ENCODE assay signal across 10 cellular contexts in the genomic region with DNA sequence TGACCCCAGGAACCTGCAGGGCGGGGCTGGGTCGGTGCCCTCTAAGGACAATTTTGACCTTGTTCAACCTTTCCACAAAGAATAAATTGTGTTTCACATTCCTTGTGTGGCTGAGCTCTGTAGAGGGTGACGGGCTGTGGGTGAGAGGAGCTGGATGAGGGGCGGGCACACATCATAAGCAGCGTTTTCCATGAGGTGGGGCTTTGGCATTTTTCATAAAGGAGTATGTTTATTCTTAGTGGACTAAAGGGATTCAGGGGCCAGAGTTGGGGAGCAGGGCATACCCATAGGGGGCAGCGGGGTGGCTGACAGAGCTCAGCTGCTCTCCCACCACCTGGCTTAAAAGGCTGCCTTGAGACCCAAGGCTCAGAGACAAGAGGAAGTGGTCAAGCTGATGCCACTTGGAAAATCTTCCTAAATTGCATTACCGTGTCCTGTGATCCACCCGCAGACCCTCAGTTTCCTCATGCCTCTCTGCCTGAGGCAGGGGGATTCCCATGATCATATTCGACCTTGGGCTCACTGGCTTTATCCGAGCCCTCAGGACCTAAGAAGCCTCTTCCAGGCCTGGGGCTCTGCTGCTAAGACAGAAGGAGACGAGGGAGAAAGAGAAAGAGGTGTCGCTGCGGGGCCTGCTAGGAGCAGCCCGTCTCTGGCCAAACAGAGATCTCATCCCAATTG. TPM values are rescaled to one million over a fixed set of nuclear protein-coding genes. Genes with fewer than 3 reads are reported as not detected.
DNase-seq lines count a peak whose midpoint lies in the region; ATAC-seq, FAIRE-seq and TF ChIP-seq lines count a peak whose summit lies in the region.
"Had no signal": no experiment of that assay in that cellular context is flagged by ENCODE, and none has a peak within 500 bp of the region (broad histone marks: within the 10 kb centered on the region; RNA-seq: fewer than 3 reads in every experiment).

No MANE protein-coding gene starts in this region.

- no peaks in the 10 kb centered on the region for H3K27me3 ChIP-seq in keratinocyte (ENCODE audit: control insufficient read depth, extremely low read depth, insufficient read depth, low read length)
- H3K27me3 ChIP-seq in stomach smooth muscle (ENCODE audit: control insufficient read depth in 1 of 2, insufficient read depth in 2 of 2, low read length in 2 of 2), result no peaks in the 10 kb centered on the region

- H3K4me2 ChIP-seq in keratinocyte (ENCODE audit: control insufficient read depth, extremely low read depth, insufficient read depth, low read depth, low read length), result peak overlapping the region; percentile 69

- H3K36me3 ChIP-seq in keratinocyte (ENCODE audit: control insufficient read depth in 2 of 2, extremely low read depth in 1 of 2, insufficient read depth in 2 of 2, low read length in 2 of 2) (peaks cover 34 to 42% of the 10 kb centered on the region in 2 experiments), stomach smooth muscle (ENCODE audit: control insufficient read depth in 2 of 2, insufficient read depth in 2 of 2, low read length in 2 of 2) (peaks cover 32% of the 10 kb centered on the region in 2 donors)

- H3K27ac ChIP-seq in keratinocyte (ENCODE audit: control insufficient read depth, insufficient read depth, low read length), result peak overlapping the region; percentile 84
- H3K27ac ChIP-seq in stomach smooth muscle (ENCODE audit: low read length), result peak overlapping the region; percentile 88

- dilution Hi-C loops in keratinocyte (cut with MboI; ENCODE audit: extremely low pct_ligation_motif_present, low sequenced_read_pairs), result no loop called here

- H3K4me1 ChIP-seq in keratinocyte (ENCODE audit: control insufficient read depth, extremely low read depth, insufficient read depth, low read length) (peaks cover 71% of the 10 kb centered on the region), stomach smooth muscle (ENCODE audit: control insufficient read depth, insufficient read depth, low read length) (peaks cover 68% of the 10 kb centered on the region)

- H3K9me3 ChIP-seq in keratinocyte (ENCODE audit: control insufficient read depth, low read depth, low read length) (no peaks in the 10 kb centered on the region), stomach smooth muscle (ENCODE audit: control insufficient read depth in 2 of 2, low read length in 2 of 2) (no peaks in the 10 kb centered on the region)

- TF ChIP-seq CTCF in keratinocyte (optimal IDR thresholded peaks at IDR 0.05 in 1 of 3, IDR thresholded peaks at IDR 0.05 in 1 of 3, conservative IDR thresholded peaks at IDR 0.05 in 1 of 3; ENCODE audit: extremely low read depth in 1 of 3, insufficient read depth in 2 of 3, low read length in 3 of 3), result peak in 1 of 3 experiments; percentile 16

- peak overlapping the region; percentile 67 for H3K9ac ChIP-seq in keratinocyte (ENCODE audit: control insufficient read depth, extremely low read depth, insufficient read depth, low read length)
- H3K9ac ChIP-seq in stomach smooth muscle (ENCODE audit: low read length in 2 of 2), result peak overlapping the region; percentile 39 to 69

- peaks cover 20% of the 10 kb centered on the region for H3K79me2 ChIP-seq in keratinocyte (ENCODE audit: control insufficient read depth, insufficient read depth, low read length)

- H3K9me1 ChIP-seq in keratinocyte (ENCODE audit: control insufficient read depth, extremely low read depth, insufficient read depth, low read length), result no peaks in the 10 kb centered on the region

- FAIRE-seq in keratinocyte (lab: Jason Lieb, UNC), result no peak
- FAIRE-seq: urothelium cell line had no signal

- H4K20me1 ChIP-seq in keratinocyte (ENCODE audit: control insufficient read depth, extremely low read depth, insufficient read depth, low read length), result no peaks in the 10 kb centered on the region

- ATAC-seq in GM21515 (IDR thresholded peaks at IDR 0.05; ENCODE audit: unreplicated experiment), result no peak

- H2AFZ ChIP-seq in keratinocyte (ENCODE audit: control insufficient read depth, low read length), result no peak overlapping the region

- H3K4me3 ChIP-seq in keratinocyte (ENCODE audit: control insufficient read depth in 2 of 3, extremely low read depth in 1 of 3, insufficient read depth in 2 of 3, low read depth in 1 of 3, low read length in 3 of 3), result no peak overlapping the region
- peak overlapping the region in 1 of 2 donors; percentile 58 for H3K4me3 ChIP-seq in stomach smooth muscle (ENCODE audit: low read length in 2 of 2)

- DNase-seq in H4 (ENCODE audit: low spot score), result peak; percentile 43
- peak; percentile 37 for DNase-seq in astrocyte of the hippocampus (ENCODE audit: low read depth, low spot score)
- no peak for DNase-seq in keratinocyte (ENCODE audit: low read depth, low spot score)
- no peak for DNase-seq in NCI-H187 treated with DMSO at 0.1 percent for 48 hours (lab: John Stamatoyannopoulos, UW)
- no peak for DNase-seq in NCI-H526 treated with DMSO at 0.1 percent for 48 hours (lab: John Stamatoyannopoulos, UW)
- DNase-seq in NCI-H2227 (lab: John Stamatoyannopoulos, UW; ENCODE audit: unreplicated experiment), result no peak

RNA-seq across cellular contexts. Expression of a gene that starts 11.4 kb away (rescaled TPM):
- 268 and 298 TPM in 2 replicates for total RNA-seq in H4 (2014; rRNA removed; shearing (Covaris generic))
- polyA plus RNA-seq in keratinocyte, result 185 to 355 TPM (median 246 TPM) in 3 replicates
- polyA plus RNA-seq in keratinocyte (2011; ENCODE audit: low read depth), result 38.1 TPM
- 52.3 and 79.2 TPM in 2 replicates for polyA plus RNA-seq in keratinocyte (2011; cell fraction: cytosol; rRNA removed)
- 794 and 868 TPM in 2 replicates for polyA plus RNA-seq in keratinocyte (2011; cell fraction: nucleus; rRNA removed)
- polyA plus RNA-seq in keratinocyte (2012; ENCODE audit: low replicate concordance), result 99.7 and 290 TPM in 2 replicates
- polyA minus RNA-seq in keratinocyte, result 235 to 587 TPM (median 267 TPM) in 3 replicates
- 209 TPM for polyA minus RNA-seq in keratinocyte (2011; cell fraction: cytosol; rRNA and poly(A)+ RNA removed)
- 532 and 668 TPM in 2 replicates for polyA minus RNA-seq in keratinocyte (2011; cell fraction: nucleus; rRNA and poly(A)+ RNA removed)

RNA-seq across cellular contexts. Expression of a gene that starts 18.1 kb away (rescaled TPM):
- total RNA-seq in H4 (2014; rRNA removed; shearing (Covaris generic)), result 130 and 189 TPM in 2 replicates
- 56.0 to 104 TPM (median 82.0 TPM) in 3 replicates for polyA plus RNA-seq in keratinocyte
- 181 TPM for polyA plus RNA-seq in keratinocyte (2011; ENCODE audit: low read depth)
- 28.8 and 37.2 TPM in 2 replicates for polyA plus RNA-seq in keratinocyte (2011; cell fraction: cytosol; rRNA removed)
- polyA plus RNA-seq in keratinocyte (2011; cell fraction: nucleus; rRNA removed), result 24.4 and 31.9 TPM in 2 replicates
- polyA plus RNA-seq in keratinocyte (2012; ENCODE audit: low replicate concordance), result 93.4 and 197 TPM in 2 replicates
- 8.2 to 15.9 TPM (median 12.9 TPM) in 3 replicates for polyA minus RNA-seq in keratinocyte
- polyA minus RNA-seq in keratinocyte (2011; cell fraction: cytosol; rRNA and poly(A)+ RNA removed), result 78.5 TPM
- 5.8 and 9.2 TPM in 2 replicates for polyA minus RNA-seq in keratinocyte (2011; cell fraction: nucleus; rRNA and poly(A)+ RNA removed)

RNA-seq across cellular contexts. Expression of a gene that starts 23.7 kb away (rescaled TPM):
- total RNA-seq in H4 (2014; rRNA removed; shearing (Covaris generic)), result 35.8 and 48.4 TPM in 2 replicates
- 36.7 to 79.4 TPM (median 62.5 TPM) in 3 replicates for polyA plus RNA-seq in keratinocyte
- 43.9 TPM for polyA plus RNA-seq in keratinocyte (2011; ENCODE audit: low read depth)
- polyA plus RNA-seq in keratinocyte (2011; cell fraction: cytosol; rRNA removed), result 44.1 and 73.2 TPM in 2 replicates
- polyA plus RNA-seq in keratinocyte (2011; cell fraction: nucleus; rRNA removed), result 131 and 159 TPM in 2 replicates
- polyA plus RNA-seq in keratinocyte (2012; ENCODE audit: low replicate concordance), result 95.0 and 106 TPM in 2 replicates
- 110 to 463 TPM (median 142 TPM) in 3 replicates for polyA minus RNA-seq in keratinocyte
- 143 TPM for polyA minus RNA-seq in keratinocyte (2011; cell fraction: cytosol; rRNA and poly(A)+ RNA removed)
- polyA minus RNA-seq in keratinocyte (2011; cell fraction: nucleus; rRNA and poly(A)+ RNA removed), result 194 and 209 TPM in 2 replicates

RNA-seq across cellular contexts. Expression of a gene that starts 32.6 kb away (rescaled TPM):
- 13.6 and 13.9 TPM in 2 replicates for total RNA-seq in H4 (2014; rRNA removed; shearing (Covaris generic))
- polyA plus RNA-seq in keratinocyte, result 0.20 to 0.65 TPM (median 0.33 TPM) in 3 replicates
- not detected for polyA plus RNA-seq in keratinocyte (2011; ENCODE audit: low read depth)
- polyA plus RNA-seq in keratinocyte (2011; cell fraction: cytosol; rRNA removed), result 0.13 and 0.22 TPM in 2 replicates
- polyA plus RNA-seq in keratinocyte (2011; cell fraction: nucleus; rRNA removed), result 0.73 and 0.95 TPM in 2 replicates
- 0.30 and 0.34 TPM in 2 replicates for polyA plus RNA-seq in keratinocyte (2012; ENCODE audit: low replicate concordance)
- polyA minus RNA-seq in keratinocyte, result 0.29 to 0.36 TPM in 2 of 3 replicates, not detected in the other
- not detected for polyA minus RNA-seq in keratinocyte (2011; cell fraction: cytosol; rRNA and poly(A)+ RNA removed)
- polyA minus RNA-seq in keratinocyte (2011; cell fraction: nucleus; rRNA and poly(A)+ RNA removed), result 0.32 TPM in 1 of 2 replicates, not detected in the other
- polyA plus RNA-seq: neural cell had no signal

RNA-seq across cellular contexts. Expression of a gene that starts 35.2 kb away (rescaled TPM):
- 0.27 TPM in 1 of 2 replicates, not detected in the other for total RNA-seq in H4 (2014; rRNA removed; shearing (Covaris generic))
- polyA plus RNA-seq in keratinocyte, result 0.04 to 0.06 TPM (median 0.05 TPM) in 3 replicates
- polyA plus RNA-seq in keratinocyte (2011; ENCODE audit: low read depth), result not detected
- 0.06 TPM in 1 of 2 replicates, not detected in the other for polyA plus RNA-seq in keratinocyte (2011; cell fraction: cytosol; rRNA removed)
- polyA plus RNA-seq in keratinocyte (2011; cell fraction: nucleus; rRNA removed), result 0.20 and 0.25 TPM in 2 replicates
- 0.87 TPM in 1 of 2 replicates, not detected in the other for polyA plus RNA-seq in keratinocyte (2012; ENCODE audit: low replicate concordance)
- polyA minus RNA-seq in keratinocyte, result not detected in 3 replicates
- polyA minus RNA-seq in keratinocyte (2011; cell fraction: cytosol; rRNA and poly(A)+ RNA removed), result not detected
- 0.32 TPM in 1 of 2 replicates, not detected in the other for polyA minus RNA-seq in keratinocyte (2011; cell fraction: nucleus; rRNA and poly(A)+ RNA removed)

Comparison
In these comparisons a context has a peak if more than half of its experiments do, and no peak if none do; other contexts are left out.
1. DNase-seq: peak in H4 (single experiment) and astrocyte of the hippocampus (single experiment); none in keratinocyte (single experiment), NCI-H187 treated with DMSO at 0.1 percent for 48 hours (single experiment), NCI-H526 treated with DMSO at 0.1 percent for 48 hours (single experiment) and NCI-H2227 (single experiment).